ENCODE assay signal across 8 cellular contexts in genomic region chr3:45915518-45916231, GRCh38. TPM values are rescaled to one million over a fixed set of nuclear protein-coding genes. Genes with fewer than 3 reads are reported as not detected.
A peak's percentile ranks its signal among the peaks of the same experiment; 100 is the strongest.
DNase-seq lines count a peak whose midpoint lies in the region; ATAC-seq, FAIRE-seq and TF ChIP-seq lines count a peak whose summit lies in the region.

No MANE protein-coding gene starts in this region.

- H3K4me1 ChIP-seq in HepG2 (ENCODE audit: insufficient read depth, low read length), result no peaks in the 10 kb centered on the region

- no peaks in the 10 kb centered on the region for H3K27me3 ChIP-seq in HepG2 (ENCODE audit: control insufficient read depth in 1 of 2, insufficient read depth in 2 of 2, low read length in 2 of 2)

- in situ Hi-C loops in HepG2 (cut with HindIII; ENCODE audit: extremely low pct_ligation_motif_present, low pct_unique_long_range_greater_than_20kb), result loop anchor here (25.0 kb wide), 1 partner anchor 678 kb away; the partner anchor contains the start of gene TMEM158

- no peaks in the 10 kb centered on the region for H3K9me3 ChIP-seq in HepG2 (ENCODE audit: low read length)

- H3K27ac ChIP-seq in HepG2 (ENCODE audit: extremely low read length, insufficient read depth, low read length), result no peak overlapping the region

- H3K4me3 ChIP-seq in HepG2 (replicated peaks in 1 of 3; ENCODE audit: insufficient read depth in 1 of 3, low read depth in 2 of 3, low read length in 3 of 3), result no peak overlapping the region

- intact Hi-C loops in HepG2 (cut with micrococcal nuclease; ENCODE audit: unreplicated experiment), result no loop called here

- H4K20me1 ChIP-seq in HepG2 (ENCODE audit: insufficient read depth, low read length), result no peaks in the 10 kb centered on the region

- POLR2A ChIA-PET in HepG2 (lab: Yijun Ruan, JAX), result no interaction called here

- BruUV-seq in HepG2 (replicated peaks; lab: Mats Ljungman, UMichigan), result no TSS peak

- CTCF ChIA-PET in HepG2 (lab: Yijun Ruan, JAX; ENCODE audit: low intra/inter-chr PET ratio, low total read pairs), result no interaction called here

- TF ChIP-seq CTCF in HepG2 (CRISPR knock-in tag; IDR thresholded peaks at IDR 0.05), result no peak

- ATAC-seq in GM18519 (IDR thresholded peaks at IDR 0.05; ENCODE audit: low FRiP score, unreplicated experiment), result peak; percentile 71
- ATAC-seq in HG02763 (IDR thresholded peaks at IDR 0.05; ENCODE audit: unreplicated experiment), result peak; percentile 87
- peak; percentile 20; the same call in 1 of the 3 replicates for ATAC-seq in HepG2

- peaks cover 5% of the 10 kb centered on the region in 2 experiments; a peak in 2 of 5 replicates for H3K36me3 ChIP-seq in HepG2 (replicated peaks in 1 of 2; ENCODE audit: control insufficient read depth in 1 of 2, insufficient read depth in 2 of 2, low read length in 2 of 2)

- DNase-seq in NK-92 (lab: John Stamatoyannopoulos, UW; ENCODE audit: unreplicated experiment) (peak; percentile 3), activated gamma-delta T cell (lab: John Stamatoyannopoulos, UW) (peak; percentile 31), HepG2 (ENCODE audit: low spot score) (no peak), NCI-H1048 (lab: John Stamatoyannopoulos, UW) (no peak), NCI-H2081 treated with DMSO at 0.1 percent for 48 hours (lab: John Stamatoyannopoulos, UW) (no peak)
- peak; percentile 88 for DNase-seq in stimulated activated CD8-positive, alpha-beta memory T cell treated with anti-CD3 and anti-CD28 coated beads, Interleukin-4, amount 100 ng/mL, for 48 hours

- no peak overlapping the region for H2AFZ ChIP-seq in HepG2 (ENCODE audit: low read length)

- WGBS in HepG2 (ENCODE audit: low lambda C conversion rate), result 29% methylated on average over 13 of the region's 13 CpGs

- TF ChIP-seq POLR2A in HepG2 (IDR thresholded peaks at IDR 0.05; ENCODE audit: insufficient read depth in 1 of 2, low read depth in 2 of 2, low read length in 2 of 2), result no peak

- TF ChIP-seq EP300 in HepG2 (IDR thresholded peaks at IDR 0.05; ENCODE audit: low read depth in 2 of 2, low read length in 2 of 2) (no peak), HepG2 (CRISPR knock-in tag; IDR thresholded peaks at IDR 0.05; ENCODE audit: borderline replicate concordance) (no peak)

- no peaks in the 10 kb centered on the region for H3K79me2 ChIP-seq in HepG2 (ENCODE audit: insufficient read depth, low read length)

- no peak for TF ChIP-seq RAD21 in HepG2 (CRISPR knock-in tag; IDR thresholded peaks at IDR 0.05)

- no peak overlapping the region for H3K9ac ChIP-seq in HepG2 (ENCODE audit: insufficient read depth, low read depth, low read length)

- no peak for FAIRE-seq in HepG2 (lab: Jason Lieb, UNC)

- H3K4me2 ChIP-seq in HepG2 (ENCODE audit: low read depth, low read length), result no peak overlapping the region

TF ChIP-seq in HepG2, 621 proteins besides CTCF, POLR2A, EP300 and RAD21 (continues in another document):
- no peak for TF ChIP-seq ZC3H4 (CRISPR knock-in tag; IDR thresholded peaks at IDR 0.05; ENCODE audit: borderline replicate concordance)
- TF ChIP-seq, protein P1, sequence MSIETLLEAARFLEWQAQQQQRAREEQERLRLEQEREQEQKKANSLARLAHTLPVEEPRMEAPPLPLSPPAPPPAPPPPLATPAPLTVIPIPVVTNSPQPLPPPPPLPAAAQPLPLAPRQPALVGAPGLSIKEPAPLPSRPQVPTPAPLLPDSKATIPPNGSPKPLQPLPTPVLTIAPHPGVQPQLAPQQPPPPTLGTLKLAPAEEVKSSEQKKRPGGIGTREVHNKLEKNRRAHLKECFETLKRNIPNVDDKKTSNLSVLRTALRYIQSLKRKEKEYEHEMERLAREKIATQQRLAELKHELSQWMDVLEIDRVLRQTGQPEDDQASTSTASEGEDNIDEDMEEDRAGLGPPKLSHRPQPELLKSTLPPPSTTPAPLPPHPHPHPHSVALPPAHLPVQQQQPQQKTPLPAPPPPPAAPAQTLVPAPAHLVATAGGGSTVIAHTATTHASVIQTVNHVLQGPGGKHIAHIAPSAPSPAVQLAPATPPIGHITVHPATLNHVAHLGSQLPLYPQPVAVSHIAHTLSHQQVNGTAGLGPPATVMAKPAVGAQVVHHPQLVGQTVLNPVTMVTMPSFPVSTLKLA (IDR thresholded peaks at IDR 0.05), result no peak
- no peak for TF ChIP-seq MAFG (CRISPR knock-in tag; IDR thresholded peaks at IDR 0.05)
- TF ChIP-seq, protein P2, sequence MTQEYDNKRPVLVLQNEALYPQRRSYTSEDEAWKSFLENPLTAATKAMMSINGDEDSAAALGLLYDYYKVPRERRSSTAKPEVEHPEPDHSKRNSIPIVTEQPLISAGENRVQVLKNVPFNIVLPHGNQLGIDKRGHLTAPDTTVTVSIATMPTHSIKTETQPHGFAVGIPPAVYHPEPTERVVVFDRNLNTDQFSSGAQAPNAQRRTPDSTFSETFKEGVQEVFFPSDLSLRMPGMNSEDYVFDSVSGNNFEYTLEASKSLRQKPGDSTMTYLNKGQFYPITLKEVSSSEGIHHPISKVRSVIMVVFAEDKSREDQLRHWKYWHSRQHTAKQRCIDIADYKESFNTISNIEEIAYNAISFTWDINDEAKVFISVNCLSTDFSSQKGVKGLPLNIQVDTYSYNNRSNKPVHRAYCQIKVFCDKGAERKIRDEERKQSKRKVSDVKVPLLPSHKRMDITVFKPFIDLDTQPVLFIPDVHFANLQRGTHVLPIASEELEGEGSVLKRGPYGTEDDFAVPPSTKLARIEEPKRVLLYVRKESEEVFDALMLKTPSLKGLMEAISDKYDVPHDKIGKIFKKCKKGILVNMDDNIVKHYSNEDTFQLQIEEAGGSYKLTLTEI (CRISPR knock-in tag; conservative IDR thresholded peaks at IDR 0.05), result no peak
- TF ChIP-seq TIGD3 (CRISPR knock-in tag; IDR thresholded peaks at IDR 0.05; ENCODE audit: borderline replicate concordance), result no peak
- no peak for TF ChIP-seq BHLHE40 (IDR thresholded peaks at IDR 0.05; ENCODE audit: low read length)
- no peak for TF ChIP-seq RBFOX2 (IDR thresholded peaks at IDR 0.05; ENCODE audit: low read depth, low read length)

RNA-seq across cellular contexts. Expression of gene CXCR6, which starts 27.6 kb away (rescaled TPM):
- total RNA-seq in HepG2 (2016; rRNA removed; fragmentation: Illumina TruSeq; extraction: Trizol), result not detected in 2 replicates
- not detected in 2 replicates for total RNA-seq in HepG2 (2016; cell fraction: cytosol; rRNA removed; fragmentation: Illumina TruSeq; extraction: Trizol; ENCODE audit: low read depth)
- not detected in 2 replicates for total RNA-seq in HepG2 (2016; cell fraction: insoluble cytoplasmic fraction; rRNA removed; fragmentation: Illumina TruSeq; extraction: Trizol)
- not detected in 2 replicates for total RNA-seq in HepG2 (2016; cell fraction: membrane; rRNA removed; fragmentation: Illumina TruSeq; extraction: Trizol)
- total RNA-seq in HepG2 (2016; cell fraction: nucleus; rRNA removed; fragmentation: Illumina TruSeq; extraction: Trizol), result not detected in 2 replicates
- not detected in 2 replicates for polyA plus RNA-seq in HepG2 (2011; rRNA removed)
- not detected in 2 replicates for polyA plus RNA-seq in HepG2 (2011; cell fraction: cytosol; rRNA removed)
- not detected in 2 replicates for polyA plus RNA-seq in HepG2 (2011; cell fraction: nucleus; rRNA removed)
- polyA plus RNA-seq in HepG2 (2012), result 0.07 and 0.17 TPM in 2 replicates
- polyA plus RNA-seq in HepG2 (2016; cell fraction: cytosol; fragmentation: Illumina TruSeq; extraction: Trizol; ENCODE audit: low read depth), result not detected in 2 replicates
- not detected in 2 replicates for polyA plus RNA-seq in HepG2 (2016; cell fraction: insoluble cytoplasmic fraction; fragmentation: Illumina TruSeq; extraction: Trizol; ENCODE audit: low read depth)
- polyA plus RNA-seq in HepG2 (2016; cell fraction: membrane; fragmentation: Illumina TruSeq; extraction: Trizol; ENCODE audit: low read depth), result not detected in 2 replicates
- polyA plus RNA-seq in HepG2 (2016; cell fraction: nucleus; fragmentation: Illumina TruSeq; extraction: Trizol; ENCODE audit: insufficient read depth, low read depth), result not detected in 2 replicates
- not detected in 2 replicates for polyA minus RNA-seq in HepG2 (2011; rRNA and poly(A)+ RNA removed; ENCODE audit: low replicate concordance)
- not detected in 2 replicates for polyA minus RNA-seq in HepG2 (2011; cell fraction: cytosol; rRNA and poly(A)+ RNA removed)
- not detected in 2 replicates for polyA minus RNA-seq in HepG2 (2011; cell fraction: nucleus; rRNA and poly(A)+ RNA removed)

RNA-seq across cellular contexts. Expression of gene CCR9, which starts 29.3 kb away (rescaled TPM):
- not detected in 2 replicates for total RNA-seq in HepG2 (2016; rRNA removed; fragmentation: Illumina TruSeq; extraction: Trizol)
- not detected in 2 replicates for total RNA-seq in HepG2 (2016; cell fraction: cytosol; rRNA removed; fragmentation: Illumina TruSeq; extraction: Trizol; ENCODE audit: low read depth)
- total RNA-seq in HepG2 (2016; cell fraction: insoluble cytoplasmic fraction; rRNA removed; fragmentation: Illumina TruSeq; extraction: Trizol), result not detected in 2 replicates
- total RNA-seq in HepG2 (2016; cell fraction: membrane; rRNA removed; fragmentation: Illumina TruSeq; extraction: Trizol), result not detected in 2 replicates
- not detected in 2 replicates for total RNA-seq in HepG2 (2016; cell fraction: nucleus; rRNA removed; fragmentation: Illumina TruSeq; extraction: Trizol)
- not detected in 2 replicates for polyA plus RNA-seq in HepG2 (2011; rRNA removed)
- not detected in 2 replicates for polyA plus RNA-seq in HepG2 (2011; cell fraction: cytosol; rRNA removed)
- not detected in 2 replicates for polyA plus RNA-seq in HepG2 (2011; cell fraction: nucleus; rRNA removed)
- polyA plus RNA-seq in HepG2 (2012), result not detected in 2 replicates
- not detected in 2 replicates for polyA plus RNA-seq in HepG2 (2016; cell fraction: cytosol; fragmentation: Illumina TruSeq; extraction: Trizol; ENCODE audit: low read depth)
- polyA plus RNA-seq in HepG2 (2016; cell fraction: insoluble cytoplasmic fraction; fragmentation: Illumina TruSeq; extraction: Trizol; ENCODE audit: low read depth), result not detected in 2 replicates
- not detected in 2 replicates for polyA plus RNA-seq in HepG2 (2016; cell fraction: membrane; fragmentation: Illumina TruSeq; extraction: Trizol; ENCODE audit: low read depth)
- not detected in 2 replicates for polyA plus RNA-seq in HepG2 (2016; cell fraction: nucleus; fragmentation: Illumina TruSeq; extraction: Trizol; ENCODE audit: insufficient read depth, low read depth)
- polyA minus RNA-seq in HepG2 (2011; rRNA and poly(A)+ RNA removed; ENCODE audit: low replicate concordance), result not detected in 2 replicates
- not detected in 2 replicates for polyA minus RNA-seq in HepG2 (2011; cell fraction: cytosol; rRNA and poly(A)+ RNA removed)
- not detected in 2 replicates for polyA minus RNA-seq in HepG2 (2011; cell fraction: nucleus; rRNA and poly(A)+ RNA removed)

Comparison
In these comparisons a context has a peak if more than half of its experiments do, and no peak if none do; other contexts are left out.
1. ATAC-seq: peak in every context shown above with its lines; median percentile 87 in HG02763; 71 in GM18519; 20 in HepG2.
2. DNase-seq: peak in NK-92 (single experiment), activated gamma-delta T cell (single experiment) and stimulated activated CD8-positive, alpha-beta memory T cell treated with anti-CD3 and anti-CD28 coated beads, Interleukin-4, amount 100 ng/mL, for 48 hours (single experiment); none in HepG2 (single experiment), NCI-H1048 (single experiment) and NCI-H2081 treated with DMSO at 0.1 percent for 48 hours (single experiment).